8 cellular contexts compared by ENCODE assay signal in the genomic region with DNA sequence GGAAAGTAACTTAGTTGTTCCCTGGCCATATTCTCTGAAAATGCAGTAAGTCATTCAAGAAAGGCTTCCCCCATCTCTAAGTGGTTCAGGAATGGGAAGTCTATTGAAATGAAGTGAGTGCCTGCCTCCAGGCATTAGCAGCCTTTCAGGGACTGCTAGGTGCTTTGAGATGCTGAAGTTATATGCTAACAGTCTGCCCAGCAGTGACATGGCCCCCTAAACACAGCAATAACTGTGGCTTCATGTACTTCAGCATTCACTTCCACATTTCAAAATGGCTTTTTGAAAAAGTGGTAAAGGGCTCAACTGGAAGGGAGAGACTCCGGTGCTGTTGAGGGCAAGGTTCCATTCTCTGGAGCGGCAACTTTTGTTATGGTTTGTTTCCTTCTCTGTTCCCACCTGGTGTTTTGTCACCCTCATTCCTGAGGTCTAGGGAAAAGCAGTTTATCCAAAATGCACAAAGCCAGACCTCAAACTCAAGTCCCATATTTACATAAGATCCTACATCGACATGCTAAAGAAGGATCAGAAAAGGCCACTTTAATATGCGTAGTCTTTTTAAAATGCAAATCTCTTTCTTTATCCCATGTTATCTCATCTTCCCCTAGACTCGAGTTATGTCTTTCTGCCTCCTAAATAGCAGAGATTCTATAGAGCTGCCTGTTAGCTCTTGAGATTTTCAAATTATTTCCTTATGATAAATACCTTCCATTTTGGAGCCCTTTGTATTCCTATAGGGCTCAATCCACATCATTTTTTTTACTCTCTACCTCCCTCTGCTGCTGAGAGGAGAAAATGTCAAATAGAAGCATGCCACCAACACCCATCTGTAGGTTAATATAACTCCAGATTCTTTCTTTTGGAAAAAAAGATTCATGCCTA. TPM values are rescaled to one million over a fixed set of nuclear protein-coding genes. Genes with fewer than 3 reads are reported as not detected.
DNase-seq lines count a peak whose midpoint lies in the region; ATAC-seq and TF ChIP-seq lines count a peak whose summit lies in the region.

No MANE protein-coding gene starts in this region.

- DNase-seq in NCI-H510A treated with DMSO at 0.1 percent for 48 hours (lab: John Stamatoyannopoulos, UW), result peak; percentile 85
- DNase-seq in NCI-H510A (lab: John Stamatoyannopoulos, UW), result no peak
- peak; percentile 57 for DNase-seq in HT1080 (ENCODE audit: low read depth)
- peak; percentile 61 to 66 for DNase-seq in cardiac fibroblast (ENCODE audit: low read depth in 2 of 2)
- no peak for DNase-seq in left lung
- no peak for DNase-seq in stimulated activated CD4-positive, alpha-beta T cell treated with anti-CD3 and anti-CD28 coated beads, Interleukin-4, amount 100 ng/mL, for 24 hours

- H3K4me3 ChIP-seq in OCI-LY1 (ENCODE audit: low read depth, low read length, poor library complexity, severe bottlenecking), result no peak overlapping the region
- H3K4me3 ChIP-seq in cardiac fibroblast (replicated peaks in 1 of 2; ENCODE audit: low read depth in 2 of 2, low read length in 2 of 2), result no peak overlapping the region
- no peak overlapping the region for H3K4me3 ChIP-seq in left lung

- H3K27me3 ChIP-seq in OCI-LY1 (ENCODE audit: insufficient read depth, low read length) (no peaks in the 10 kb centered on the region), left lung (no peaks in the 10 kb centered on the region)

- no peaks in the 10 kb centered on the region for H3F3A ChIP-seq in OCI-LY1 (ENCODE audit: insufficient read depth, low read length)

- ATAC-seq in left lung (peak; percentile 89), HG03571 (IDR thresholded peaks at IDR 0.05; ENCODE audit: unreplicated experiment) (no peak)

- H3K4me1 ChIP-seq in OCI-LY1 (ENCODE audit: insufficient read depth, low read length, severe bottlenecking) (peaks cover 12% of the 10 kb centered on the region), left lung (no peaks in the 10 kb centered on the region)

- peak; percentile 84 for TF ChIP-seq CTCF in OCI-LY1 (IDR thresholded peaks at IDR 0.05; ENCODE audit: low read length)
- peak; percentile 57 for TF ChIP-seq CTCF in cardiac fibroblast (IDR thresholded peaks at IDR 0.05; ENCODE audit: low read depth, low read length)
- peak; percentile 45 to 70 for TF ChIP-seq CTCF in left lung (IDR thresholded peaks at IDR 0.05)

- H3K36me3 ChIP-seq in OCI-LY1 (ENCODE audit: insufficient read depth, low read length), result peaks cover 5% of the 10 kb centered on the region; the same call in 1 of the 2 replicates
- H3K36me3 ChIP-seq in left lung, result no peaks in the 10 kb centered on the region

- H3K9me3 ChIP-seq in OCI-LY1 (ENCODE audit: low read length) (no peaks in the 10 kb centered on the region), left lung (no peaks in the 10 kb centered on the region)

- no peak overlapping the region for H3K4me2 ChIP-seq in OCI-LY1 (ENCODE audit: low read length)

- H3K27ac ChIP-seq in OCI-LY1 (ENCODE audit: low read depth, low read length, poor library complexity, severe bottlenecking), result no peak overlapping the region
- H3K27ac ChIP-seq in left lung, result no peak overlapping the region

- no peaks in the 10 kb centered on the region for H4K20me1 ChIP-seq in OCI-LY1 (ENCODE audit: insufficient read depth, low read length)

- H3K79me2 ChIP-seq in OCI-LY1 (ENCODE audit: insufficient read depth, low read length), result no peaks in the 10 kb centered on the region

- H3K9me2 ChIP-seq in OCI-LY1 (ENCODE audit: low read depth, low read length), result no peaks in the 10 kb centered on the region

- no peak overlapping the region for H3K9ac ChIP-seq in OCI-LY1 (ENCODE audit: low read length)

- intact Hi-C loops in left lung (cut with DNase I), result no loop called here

- no peak overlapping the region for H2AFZ ChIP-seq in OCI-LY1 (ENCODE audit: low read length)

RNA-seq across cellular contexts. Expression of a gene that starts 34.2 kb away (rescaled TPM):
- total RNA-seq in HT1080 (2014; rRNA removed; shearing (Covaris generic)), result 10.6 and 11.2 TPM in 2 replicates
- polyA plus RNA-seq in HT1080 (2015; cell fraction: cytosol; rRNA removed), result 10.4 and 14.6 TPM in 2 replicates
- 10.4 and 12.2 TPM in 2 replicates for polyA plus RNA-seq in HT1080 (2015; cell fraction: nucleus; rRNA removed)
- 10 to 100 TPM; 11.4 to 11.6 TPM for total RNA-seq in left lung

Comparison
In these comparisons a context has a peak if more than half of its experiments do, and no peak if none do; other contexts are left out.
1. DNase-seq: peak in NCI-H510A treated with DMSO at 0.1 percent for 48 hours (single experiment), HT1080 (single experiment) and cardiac fibroblast (2 of 2); none in NCI-H510A (single experiment), left lung (0 of 2) and stimulated activated CD4-positive, alpha-beta T cell treated with anti-CD3 and anti-CD28 coated beads, Interleukin-4, amount 100 ng/mL, for 24 hours (single experiment).
2. Peak in every context shown above with its lines, with median percentiles within 50 percentile points of each other: CTCF ChIP-seq.